In genomic region chr1:15255582-15256149, GRCh38 we compare ENCODE assay signal across 18 cellular contexts. TPM values are rescaled to one million over a fixed set of nuclear protein-coding genes. Genes with fewer than 3 reads are reported as not detected.
A peak's percentile ranks its signal among the peaks of the same experiment; 100 is the strongest.
DNase-seq lines count a peak whose midpoint lies in the region; ATAC-seq, FAIRE-seq and TF ChIP-seq lines count a peak whose summit lies in the region.
"Had no signal": no experiment of that assay in that cellular context is flagged by ENCODE, and none has a peak within 500 bp of the region (broad histone marks: within the 10 kb centered on the region; RNA-seq: fewer than 3 reads in every experiment).

No MANE protein-coding gene starts in this region.

- no peak overlapping the region for H3K27ac ChIP-seq in K562 (ENCODE audit: extremely low read depth, low read depth, low read length)
- H3K27ac ChIP-seq in mesenchymal stem cell (ENCODE audit: low read length, poor library complexity, severe bottlenecking): no peak overlapping the region
- no peak overlapping the region for H3K27ac ChIP-seq in upper lobe of right lung
- no peak overlapping the region for H3K27ac ChIP-seq in MM.1S (ENCODE audit: low read length)
- no peak overlapping the region for H3K27ac ChIP-seq in SK-N-SH (ENCODE audit: low read depth in 2 of 2, low read length in 1 of 2)
- H3K27ac ChIP-seq: BLaER1 had no signal

- no peak overlapping the region for H2BK120ac ChIP-seq in mesenchymal stem cell (ENCODE audit: low read depth, low read length)

- no peak for TF ChIP-seq POLR2A in K562 (conservative IDR thresholded peaks at IDR 0.05)

- no peaks in the 10 kb centered on the region for H3K9me1 ChIP-seq in K562 (ENCODE audit: control insufficient read depth, insufficient read depth, low read length)

- no peak overlapping the region for H2BK12ac ChIP-seq in mesenchymal stem cell (ENCODE audit: low read length in 2 of 2)

- TF ChIP-seq RAD21 in K562 (CRISPR knock-in tag; conservative IDR thresholded peaks at IDR 0.05 in 1 of 2, IDR thresholded peaks at IDR 0.05 in 1 of 2) (no peak), SK-N-SH (IDR thresholded peaks at IDR 0.05; ENCODE audit: low read length) (no peak)

- H4K91ac ChIP-seq in mesenchymal stem cell (ENCODE audit: low read length): no peak overlapping the region

- TF ChIP-seq CTCF in K562 (IDR thresholded peaks at IDR 0.05 in 2 of 3, conservative IDR thresholded peaks at IDR 0.05 in 1 of 3; ENCODE audit: insufficient read depth in 2 of 3, low read depth in 1 of 3, low read length in 3 of 3) (no peak), upper lobe of right lung (IDR thresholded peaks at IDR 0.05) (no peak), MM.1S (IDR thresholded peaks at IDR 0.05; ENCODE audit: low read length) (no peak), SK-N-SH (IDR thresholded peaks at IDR 0.05) (no peak)

- POLR2A ChIA-PET in K562 (lab: Yijun Ruan, JAX): interaction anchor here (1.2 to 1.5 kb wide), 2 partner anchors 11 to 36 kb away, joined by 3 to 4 read pairs; no protein-coding TSS in a partner anchor
- POLR2A ChIA-PET in SK-N-SH (lab: Yijun Ruan, JAX): no interaction called here

- H3K18ac ChIP-seq in mesenchymal stem cell (ENCODE audit: low read depth in 1 of 2, low read length in 2 of 2): no peak overlapping the region

- in situ Hi-C loops in K562 (cut with MboI): loop anchor here (5.0 kb wide), 1 partner anchor 103 kb away; the partner anchor contains the start of gene TMEM51

- WGBS in K562 (ENCODE audit: insufficient coverage, low coverage, missing lambda C conversion rate): 3% methylated on average over 4 of the region's 4 CpGs
- 80% methylated on average over 4 of the region's 4 CpGs for WGBS in mesenchymal stem cell
- 72% methylated on average over 4 of the region's 4 CpGs for WGBS in SK-N-SH (ENCODE audit: low lambda C conversion rate)

- CTCF ChIA-PET in K562 (lab: Yijun Ruan, JAX; ENCODE audit: low intra/inter-chr PET ratio) (no interaction called here), SK-N-SH (lab: Yijun Ruan, JAX) (interaction anchor here (1.5 to 2.5 kb wide), 3 partner anchors 17 to 123 kb away, joined by 3 to 11 read pairs (median 8); partner anchors contain the start of gene TMEM51)

- no peak overlapping the region for H2BK5ac ChIP-seq in mesenchymal stem cell (ENCODE audit: low read depth, low read length, poor library complexity, severe bottlenecking)

- peak overlapping the region; percentile 68 for H2BK15ac ChIP-seq in mesenchymal stem cell (ENCODE audit: low read depth, poor library complexity, severe bottlenecking)

- H3K4me3 ChIP-seq in K562 (no peak overlapping the region), mesenchymal stem cell (ENCODE audit: insufficient read depth in 1 of 2, low read depth in 1 of 2, low read length in 2 of 2) (no peak overlapping the region), upper lobe of right lung (no peak overlapping the region), MM.1S (ENCODE audit: low read length) (no peak overlapping the region), SK-N-SH (ENCODE audit: low read depth in 2 of 2, low read length in 1 of 2) (no peak overlapping the region)
- H3K4me3 ChIP-seq: BLaER1, GM23338 had no signal

- H2AFZ ChIP-seq in K562 (ENCODE audit: low read depth, low read length) (no peak overlapping the region), mesenchymal stem cell (ENCODE audit: low read depth, low read length) (no peak overlapping the region), MM.1S (ENCODE audit: low read length) (no peak overlapping the region), SK-N-SH (ENCODE audit: low read depth) (no peak overlapping the region)
- H2AFZ ChIP-seq: GM23338 had no signal

- H3K9me2 ChIP-seq in MM.1S (replicated peaks; ENCODE audit: insufficient read depth, low read length): no peaks in the 10 kb centered on the region
- no peaks in the 10 kb centered on the region for H3K9me2 ChIP-seq in SK-N-SH

- H3K23ac ChIP-seq in mesenchymal stem cell (ENCODE audit: low read length in 2 of 2): no peak overlapping the region

- intact Hi-C loops in K562 (cut with micrococcal nuclease): no loop called here
- intact Hi-C loops in upper lobe of right lung (cut with DNase I): no loop called here

- no peak overlapping the region for H4K8ac ChIP-seq in mesenchymal stem cell (ENCODE audit: low read length)

- peak; percentile 54 for DNase-seq in activated CD8-positive, alpha-beta memory T cell treated with anti-CD3 and anti-CD28 coated beads for 24 hours
- DNase-seq in activated CD8-positive, alpha-beta memory T cell treated with anti-CD3 and anti-CD28 coated beads, Interleukin-2, amount 50 U/mL, for 4 hours: no peak
- DNase-seq in K562 (ENCODE audit: extremely low read depth in 1 of 4, low spot score in 3 of 4) (no peak), mesenchymal stem cell (no peak), upper lobe of right lung (peak; percentile 8), MM.1S (no peak), SK-N-SH (no peak)
- DNase-seq: 8988T; CD4-positive, alpha-beta memory T cell; DMS153; DMS79; GDM1; H7 had no signal

- ATAC-seq in K562 (no peak), upper lobe of right lung (no peak)
- ATAC-seq: GM23338, HCT116 had no signal

- H3K36me3 ChIP-seq in K562 (ENCODE audit: control insufficient read depth, insufficient read depth, low read length) (no peaks in the 10 kb centered on the region), mesenchymal stem cell (ENCODE audit: control insufficient read depth in 1 of 2, insufficient read depth in 2 of 2, low read depth in 1 of 2, low read length in 2 of 2) (no peaks in the 10 kb centered on the region), upper lobe of right lung (no peaks in the 10 kb centered on the region), MM.1S (replicated peaks; ENCODE audit: insufficient read depth, low read length) (no peaks in the 10 kb centered on the region), SK-N-SH (replicated peaks in 1 of 2; ENCODE audit: control insufficient read depth in 1 of 2, insufficient read depth in 2 of 2, low read length in 1 of 2) (no peaks in the 10 kb centered on the region)
- H3K36me3 ChIP-seq: BLaER1 had no signal

- H3K9ac ChIP-seq in K562 (ENCODE audit: insufficient read depth in 1 of 2, low read depth in 2 of 2, low read length in 2 of 2) (no peak overlapping the region), mesenchymal stem cell (ENCODE audit: low read length) (no peak overlapping the region), MM.1S (ENCODE audit: low read length) (no peak overlapping the region), SK-N-SH (no peak overlapping the region)
- H3K9ac ChIP-seq: BLaER1 had no signal

- no peak overlapping the region for H3K4ac ChIP-seq in mesenchymal stem cell (ENCODE audit: low read depth in 1 of 2, low read length in 2 of 2)

- H3K9me3 ChIP-seq in K562 (replicated peaks; ENCODE audit: control insufficient read depth, insufficient read depth, low read depth, low read length) (no peaks in the 10 kb centered on the region), mesenchymal stem cell (ENCODE audit: control insufficient read depth, low read length) (no peaks in the 10 kb centered on the region), upper lobe of right lung (no peaks in the 10 kb centered on the region), MM.1S (replicated peaks; ENCODE audit: insufficient read depth, low read length) (no peaks in the 10 kb centered on the region), SK-N-SH (no peaks in the 10 kb centered on the region)
- H3K9me3 ChIP-seq: BLaER1 had no signal

- BruUV-seq in K562 (replicated peaks; lab: Mats Ljungman, UMichigan): no TSS peak

- H3K27me3 ChIP-seq in K562 (ENCODE audit: control insufficient read depth in 2 of 2, insufficient read depth in 2 of 2, low read length in 2 of 2) (peaks cover 6 to 36% of the 10 kb centered on the region in 2 experiments; a peak in 3 of 5 replicates), mesenchymal stem cell (ENCODE audit: control insufficient read depth in 1 of 2, insufficient read depth in 1 of 2, low read length in 2 of 2) (peaks cover 3 to 82% of the 10 kb centered on the region in 2 experiments), upper lobe of right lung (no peaks in the 10 kb centered on the region), MM.1S (replicated peaks; ENCODE audit: insufficient read depth, low read length) (peaks cover 31% of the 10 kb centered on the region), SK-N-SH (ENCODE audit: insufficient read depth) (no peaks in the 10 kb centered on the region; the same call in 1 of the 2 replicates)
- H3K27me3 ChIP-seq: BLaER1 had no signal

- H3K4me1 ChIP-seq in K562 (replicated peaks in 1 of 2; ENCODE audit: control insufficient read depth in 2 of 2, insufficient read depth in 2 of 2, low read length in 2 of 2): peaks cover 2 to 16% of the 10 kb centered on the region in 2 experiments; a peak in 4 of 5 replicates
- no peaks in the 10 kb centered on the region for H3K4me1 ChIP-seq in mesenchymal stem cell (ENCODE audit: control insufficient read depth, insufficient read depth, low read depth, low read length)
- peaks cover 28% of the 10 kb centered on the region for H3K4me1 ChIP-seq in upper lobe of right lung
- H3K4me1 ChIP-seq in MM.1S (ENCODE audit: low read length): peaks cover 28% of the 10 kb centered on the region
- peaks cover 0 to 2% of the 10 kb centered on the region in 2 experiments; a peak in 1 of 4 replicates for H3K4me1 ChIP-seq in SK-N-SH (ENCODE audit: control insufficient read depth in 1 of 2, insufficient read depth in 2 of 2, low read depth in 1 of 2, low read length in 1 of 2)

- H3K14ac ChIP-seq in mesenchymal stem cell (ENCODE audit: low read length in 2 of 2): no peak overlapping the region

- H3F3A ChIP-seq in MM.1S (ENCODE audit: insufficient read depth, low read length) (peaks cover 12% of the 10 kb centered on the region), SK-N-SH (replicated peaks; ENCODE audit: insufficient read depth) (no peaks in the 10 kb centered on the region)

- no peak overlapping the region for H2AK5ac ChIP-seq in mesenchymal stem cell (ENCODE audit: low read length, severe bottlenecking)

- H3K4me2 ChIP-seq in K562 (ENCODE audit: insufficient read depth, low read length) (no peak overlapping the region), mesenchymal stem cell (ENCODE audit: low read length, poor library complexity, severe bottlenecking) (no peak overlapping the region), MM.1S (ENCODE audit: low read depth, low read length) (no peak overlapping the region), SK-N-SH (no peak overlapping the region)
- H3K4me2 ChIP-seq: BLaER1, GM23338 had no signal

- H4K20me1 ChIP-seq in K562 (replicated peaks; ENCODE audit: control insufficient read depth, insufficient read depth, low read length) (no peaks in the 10 kb centered on the region), MM.1S (ENCODE audit: insufficient read depth, low read length) (no peaks in the 10 kb centered on the region), SK-N-SH (ENCODE audit: insufficient read depth) (no peaks in the 10 kb centered on the region)
- H4K20me1 ChIP-seq: BLaER1 had no signal

- no peak for FAIRE-seq in K562 (lab: Jason Lieb, UNC)
- FAIRE-seq: GM12892, GM18507 had no signal

- H3K79me2 ChIP-seq in K562 (ENCODE audit: control insufficient read depth, insufficient read depth, low read length): no peaks in the 10 kb centered on the region
- H3K79me2 ChIP-seq in MM.1S (ENCODE audit: low read length): no peaks in the 10 kb centered on the region
- H3K79me2 ChIP-seq in SK-N-SH (ENCODE audit: insufficient read depth): no peaks in the 10 kb centered on the region

- TF ChIP-seq EP300 in K562 (IDR thresholded peaks at IDR 0.05; ENCODE audit: low read length) (no peak), SK-N-SH (IDR thresholded peaks at IDR 0.05; ENCODE audit: borderline replicate concordance in 1 of 2, low read depth in 1 of 2, low read length in 1 of 2) (no peak)

- no peaks in the 10 kb centered on the region for H3K79me1 ChIP-seq in mesenchymal stem cell (replicated peaks; ENCODE audit: low read length, poor library complexity, severe bottlenecking)

RNA-seq across cellular contexts. Expression of gene FHAD1, which starts 8.6 kb away (rescaled TPM):
- total RNA-seq in K562 (2011; cell fraction: chromatin; rRNA removed; ENCODE audit: low replicate concordance): 0.12 and 0.19 TPM in 2 replicates
- total RNA-seq in K562 (2011; cell fraction: nucleolus; rRNA removed): not detected in 2 replicates
- total RNA-seq in K562 (2011; cell fraction: nucleoplasm; rRNA removed): 0.07 TPM in 1 of 2 replicates, not detected in the other
- total RNA-seq in K562 (2014; rRNA removed) (1.4 and 3.1 TPM in 2 replicates), K562 (2014; rRNA removed; fragmentation: Illumina TruSeq; extraction: Trizol) (1.5 and 1.8 TPM in 2 replicates), K562 (2015; rRNA removed; fragmentation: Illumina TruSeq; extraction: Trizol) (2.1 and 2.2 TPM in 2 replicates), K562 (2021) (1.3 and 1.6 TPM in 2 replicates), upper lobe of right lung (2.4 TPM)
- polyA plus RNA-seq in K562 (2011; rRNA removed) (0.01 TPM in 1 of 2 replicates, not detected in the other), K562 (2014; fragmentation: Illumina TruSeq; extraction: Trizol) (1.4 and 2.1 TPM in 2 replicates), K562 (2014; fragmentation: Nextera tagmentation; extraction: Ambion mirVana) (under 1 TPM; 0.32 to 0.45 TPM), K562 (2014; rRNA removed) (1.7 and 1.9 TPM in 2 replicates), SK-N-SH (2012; rRNA removed) (0.48 and 0.55 TPM in 2 replicates)
- polyA plus RNA-seq in K562 (2011; cell fraction: cytosol; rRNA removed): 0.04 TPM in 1 of 2 replicates, not detected in the other
- polyA plus RNA-seq in K562 (2011; cell fraction: nucleus; rRNA removed): 0.06 and 0.10 TPM in 2 replicates
- 1.8 and 5.7 TPM in 2 replicates for polyA plus RNA-seq in K562 (2012)
- polyA minus RNA-seq in K562 (2011; rRNA and poly(A)+ RNA removed): not detected in 2 replicates
- not detected in 2 replicates for polyA minus RNA-seq in K562 (2011; cell fraction: cytosol; rRNA and poly(A)+ RNA removed)
- polyA minus RNA-seq in K562 (2011; cell fraction: nucleus; rRNA and poly(A)+ RNA removed): not detected in 2 replicates
- 0.21 TPM for polyA plus RNA-seq in mesenchymal stem cell (2013, experiment 1 of 2)
- polyA plus RNA-seq in mesenchymal stem cell (2013, experiment 2 of 2): 0.18 TPM
- 0.26 and 0.31 TPM in 2 replicates for polyA plus RNA-seq in SK-N-SH (2012; cell fraction: cytosol; rRNA removed)
- 0.82 and 1.5 TPM in 2 replicates for polyA plus RNA-seq in SK-N-SH (2012; cell fraction: nucleus; rRNA removed)
- total RNA-seq: CD4-positive, alpha-beta memory T cell had no signal

Comparison
In these comparisons a context has a peak if more than half of its experiments do, and no peak if none do; other contexts are left out.
1. DNase-seq: peak in activated CD8-positive, alpha-beta memory T cell treated with anti-CD3 and anti-CD28 coated beads for 24 hours (single experiment) and upper lobe of right lung (single experiment); none in activated CD8-positive, alpha-beta memory T cell treated with anti-CD3 and anti-CD28 coated beads, Interleukin-2, amount 50 U/mL, for 4 hours (single experiment), K562 (0 of 4), mesenchymal stem cell (single experiment), MM.1S (single experiment) and SK-N-SH (single experiment).